9 cellular contexts compared by ENCODE assay signal in the genomic region with DNA sequence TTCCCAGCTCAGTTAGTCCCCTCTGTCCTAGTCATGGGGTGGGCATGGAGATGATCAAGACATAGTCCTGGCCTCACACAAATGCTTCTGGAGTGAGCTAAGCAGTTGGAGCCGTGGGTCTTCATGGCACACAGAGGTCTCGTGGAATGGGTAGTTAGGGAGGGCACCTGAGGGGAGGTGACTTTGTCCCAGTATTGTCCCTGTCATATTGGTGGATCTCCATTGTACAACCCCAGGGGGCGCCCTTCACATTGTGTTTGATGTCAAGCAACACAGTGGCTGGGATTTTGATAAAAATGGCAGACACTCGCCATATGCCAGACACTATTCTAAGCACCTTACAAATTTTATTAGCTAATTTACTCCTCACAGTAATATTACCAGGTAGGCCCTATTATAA.
DNase-seq lines count a peak whose midpoint lies in the region; ATAC-seq and TF ChIP-seq lines count a peak whose summit lies in the region.
"Had no signal": no experiment of that assay in that cellular context is flagged by ENCODE, and none has a peak within 500 bp of the region (broad histone marks: within the 10 kb centered on the region; RNA-seq: fewer than 3 reads in every experiment).

No MANE protein-coding gene starts in this region.

- H3K79me2 ChIP-seq in smooth muscle cell (ENCODE audit: low read depth), result no peaks in the 10 kb centered on the region

- H3K4me1 ChIP-seq in smooth muscle cell (ENCODE audit: low read depth), result peaks cover 7% of the 10 kb centered on the region
- no peaks in the 10 kb centered on the region for H3K4me1 ChIP-seq in naive thymus-derived CD4-positive, alpha-beta T cell (ENCODE audit: control insufficient read depth in 2 of 2, insufficient read depth in 2 of 2, low read length in 2 of 2)

- no peaks in the 10 kb centered on the region for H3K36me3 Mint-ChIP-seq in activated naive CD4-positive, alpha-beta T cell treated with anti-CD3 and anti-CD28 coated beads for 36 hours (ENCODE audit: low read depth)
- H3K36me3 Mint-ChIP-seq in activated naive CD4-positive, alpha-beta T cell treated with anti-CD3 and anti-CD28 coated beads, Interleukin-2, amount 50 U/mL, for 72 hours, result no peaks in the 10 kb centered on the region
- no peaks in the 10 kb centered on the region for H3K36me3 Mint-ChIP-seq in naive thymus-derived CD4-positive, alpha-beta T cell
- H3K36me3 Mint-ChIP-seq: CD4-positive, alpha-beta memory T cell had no signal

- TF ChIP-seq POLR2A in NB4 (IDR thresholded peaks at IDR 0.05; ENCODE audit: extremely low read depth, insufficient read length), result no peak

- peak; percentile 39 for DNase-seq in activated naive CD4-positive, alpha-beta T cell treated with anti-CD3 and anti-CD28 coated beads for 36 hours
- DNase-seq in activated naive CD4-positive, alpha-beta T cell treated with anti-CD3 and anti-CD28 coated beads, Interleukin-2, amount 50 U/mL, for 72 hours (ENCODE audit: low spot score in 2 of 2), result no peak
- peak; percentile 43 for DNase-seq in NB4 (ENCODE audit: low read depth)
- DNase-seq in brain microvascular endothelial cell, result no peak
- DNase-seq in smooth muscle cell (lab: John Stamatoyannopoulos, UW; ENCODE audit: unreplicated experiment), result no peak
- no peak for DNase-seq in NCI-H1048 (lab: John Stamatoyannopoulos, UW)
- no peak for DNase-seq in naive thymus-derived CD4-positive, alpha-beta T cell
- DNase-seq: CD4-positive, alpha-beta memory T cell had no signal

- H3K4me3 ChIP-seq in NB4 (ENCODE audit: low read depth, low read length), result no peak overlapping the region
- H3K4me3 ChIP-seq in brain microvascular endothelial cell (ENCODE audit: low read depth, low read length), result no peak overlapping the region
- no peak overlapping the region for H3K4me3 ChIP-seq in smooth muscle cell
- no peak overlapping the region for H3K4me3 ChIP-seq in naive thymus-derived CD4-positive, alpha-beta T cell (ENCODE audit: low read length)

- CTCF ChIA-PET in activated naive CD4-positive, alpha-beta T cell treated with anti-CD3 and anti-CD28 coated beads for 36 hours (lab: Charles Lee), result interaction anchor here (0.5 kb wide), 1 partner anchor 340 kb away, joined by 4 read pairs; no protein-coding TSS in a partner anchor
- CTCF ChIA-PET in naive thymus-derived CD4-positive, alpha-beta T cell (lab: Charles Lee), result no interaction called here

- no peaks in the 10 kb centered on the region for H3K9me3 ChIP-seq in smooth muscle cell (replicated peaks; ENCODE audit: low read depth)
- H3K9me3 ChIP-seq in naive thymus-derived CD4-positive, alpha-beta T cell (ENCODE audit: control insufficient read depth in 2 of 3, low read length in 3 of 3), result no peaks in the 10 kb centered on the region

- in situ Hi-C loops in brain microvascular endothelial cell (cut with HindIII; ENCODE audit: low pct_ligation_motif_present, low sequenced_read_pairs), result no loop called here

- H3K9me3 Mint-ChIP-seq in activated naive CD4-positive, alpha-beta T cell treated with anti-CD3 and anti-CD28 coated beads for 36 hours, result no peaks in the 10 kb centered on the region
- H3K9me3 Mint-ChIP-seq in activated naive CD4-positive, alpha-beta T cell treated with anti-CD3 and anti-CD28 coated beads, Interleukin-2, amount 50 U/mL, for 72 hours, result no peaks in the 10 kb centered on the region
- H3K9me3 Mint-ChIP-seq in naive thymus-derived CD4-positive, alpha-beta T cell, result peaks cover 0 to 6% (median 0%) of the 10 kb centered on the region in 11 donors
- H3K9me3 Mint-ChIP-seq: CD4-positive, alpha-beta memory T cell had no signal

- H3K27me3 ChIP-seq in brain microvascular endothelial cell (replicated peaks), result peaks cover 2% of the 10 kb centered on the region
- H3K27me3 ChIP-seq in smooth muscle cell (ENCODE audit: low read depth), result peaks cover 35% of the 10 kb centered on the region
- H3K27me3 ChIP-seq in naive thymus-derived CD4-positive, alpha-beta T cell (ENCODE audit: control insufficient read depth in 2 of 2, insufficient read depth in 2 of 2, low read length in 2 of 2), result no peaks in the 10 kb centered on the region

- TF ChIP-seq CTCF in NB4 (IDR thresholded peaks at IDR 0.05; ENCODE audit: low read depth, low read length) (peak; percentile 65), brain microvascular endothelial cell (IDR thresholded peaks at IDR 0.05; ENCODE audit: low read depth, low read length, missing control alignments) (peak; percentile 15), smooth muscle cell (IDR thresholded peaks at IDR 0.05; ENCODE audit: borderline replicate concordance, insufficient read depth, poor library complexity, severe bottlenecking) (peak; percentile 6)

- peaks cover 37% of the 10 kb centered on the region for H3K27me3 Mint-ChIP-seq in activated naive CD4-positive, alpha-beta T cell treated with anti-CD3 and anti-CD28 coated beads for 36 hours (ENCODE audit: low read depth)
- H3K27me3 Mint-ChIP-seq in naive thymus-derived CD4-positive, alpha-beta T cell, result peaks cover 25 to 81% (median 52%) of the 10 kb centered on the region in 5 donors

- no peak overlapping the region for H2AFZ ChIP-seq in smooth muscle cell (ENCODE audit: low read depth)

- H3F3A ChIP-seq in smooth muscle cell (ENCODE audit: low read depth), result no peaks in the 10 kb centered on the region

- intact Hi-C loops in activated naive CD4-positive, alpha-beta T cell treated with anti-CD3 and anti-CD28 coated beads for 36 hours (cut with micrococcal nuclease), result no loop called here
- intact Hi-C loops in naive thymus-derived CD4-positive, alpha-beta T cell (cut with micrococcal nuclease), result no loop called here

- no peak overlapping the region for H3K27ac ChIP-seq in brain microvascular endothelial cell
- no peak overlapping the region for H3K27ac ChIP-seq in smooth muscle cell (ENCODE audit: low read depth)
- H3K27ac ChIP-seq in naive thymus-derived CD4-positive, alpha-beta T cell (ENCODE audit: low read depth, low read length), result no peak overlapping the region

- H3K4me3 Mint-ChIP-seq in activated naive CD4-positive, alpha-beta T cell treated with anti-CD3 and anti-CD28 coated beads for 36 hours, result no peak overlapping the region
- H3K4me3 Mint-ChIP-seq in naive thymus-derived CD4-positive, alpha-beta T cell, result no peak overlapping the region
- H3K4me3 Mint-ChIP-seq: CD4-positive, alpha-beta memory T cell had no signal

- H3K9ac ChIP-seq in smooth muscle cell (ENCODE audit: low read depth), result no peak overlapping the region

- no peak for ATAC-seq in activated naive CD4-positive, alpha-beta T cell treated with anti-CD3 and anti-CD28 coated beads, Interleukin-2, amount 50 U/mL, for 72 hours
- no peak for ATAC-seq in naive thymus-derived CD4-positive, alpha-beta T cell
- no peak for ATAC-seq in GM18867 (IDR thresholded peaks at IDR 0.05; ENCODE audit: unreplicated experiment)

- no peaks in the 10 kb centered on the region for H3K4me1 Mint-ChIP-seq in activated naive CD4-positive, alpha-beta T cell treated with anti-CD3 and anti-CD28 coated beads for 36 hours (ENCODE audit: low read depth)
- no peaks in the 10 kb centered on the region for H3K4me1 Mint-ChIP-seq in naive thymus-derived CD4-positive, alpha-beta T cell
- H3K4me1 Mint-ChIP-seq: CD4-positive, alpha-beta memory T cell had no signal

- no peaks in the 10 kb centered on the region for H3K36me3 ChIP-seq in brain microvascular endothelial cell (replicated peaks)
- H3K36me3 ChIP-seq in smooth muscle cell (ENCODE audit: low read depth), result no peaks in the 10 kb centered on the region
- no peaks in the 10 kb centered on the region for H3K36me3 ChIP-seq in naive thymus-derived CD4-positive, alpha-beta T cell (ENCODE audit: control insufficient read depth in 2 of 3, insufficient read depth in 3 of 3, low read length in 3 of 3)

- 79% methylated on average over 4 of the region's 4 CpGs for WGBS in smooth muscle cell (ENCODE audit: low lambda C conversion rate)

- no peaks in the 10 kb centered on the region for H4K20me1 ChIP-seq in smooth muscle cell (ENCODE audit: low read depth)

- H3K27ac Mint-ChIP-seq in activated naive CD4-positive, alpha-beta T cell treated with anti-CD3 and anti-CD28 coated beads for 36 hours, result no peak overlapping the region
- H3K27ac Mint-ChIP-seq in activated naive CD4-positive, alpha-beta T cell treated with anti-CD3 and anti-CD28 coated beads, Interleukin-2, amount 50 U/mL, for 72 hours, result no peak overlapping the region
- no peak overlapping the region for H3K27ac Mint-ChIP-seq in naive thymus-derived CD4-positive, alpha-beta T cell
- H3K27ac Mint-ChIP-seq: CD4-positive, alpha-beta memory T cell had no signal

- H3K4me2 ChIP-seq in smooth muscle cell, result no peak overlapping the region

- POLR2A ChIA-PET in naive thymus-derived CD4-positive, alpha-beta T cell (lab: Charles Lee), result no interaction called here

Comparison
In these comparisons a context has a peak if more than half of its experiments do, and no peak if none do; other contexts are left out.
1. DNase-seq: peak in activated naive CD4-positive, alpha-beta T cell treated with anti-CD3 and anti-CD28 coated beads for 36 hours (single experiment) and NB4 (single experiment); none in activated naive CD4-positive, alpha-beta T cell treated with anti-CD3 and anti-CD28 coated beads, Interleukin-2, amount 50 U/mL, for 72 hours (0 of 2), brain microvascular endothelial cell (single experiment), smooth muscle cell (single experiment), NCI-H1048 (single experiment) and naive thymus-derived CD4-positive, alpha-beta T cell (0 of 9).
2. CTCF ChIP-seq: peak in every context shown above with its lines; median percentile 65 in NB4; 15 in brain microvascular endothelial cell; 6 in smooth muscle cell.